In genomic region chr7:81247364-81247763, GRCh38 we compare ENCODE assay signal across 5 cellular contexts.
A peak's percentile ranks its signal among the peaks of the same experiment; 100 is the strongest.
DNase-seq lines count a peak whose midpoint lies in the region; ATAC-seq, FAIRE-seq and TF ChIP-seq lines count a peak whose summit lies in the region.
"Not testable (repeated sequence)": the region's sequence is repeated elsewhere in the genome, so short reads cannot be mapped to it uniquely, and the experiment has no call there.

No MANE protein-coding gene starts in this region.

- H3K4me1 ChIP-seq in HEK293 (ENCODE audit: control insufficient read depth, insufficient read depth, low read length); K562 (replicated peaks in 1 of 2; ENCODE audit: control insufficient read depth in 2 of 2, insufficient read depth in 2 of 2, low read length in 2 of 2): not testable (repeated sequence)
- peaks cover 15% of the 10 kb centered on the region for H3K4me1 ChIP-seq in PC-3 (ENCODE audit: insufficient read depth, low read length)

- not testable (repeated sequence) for H3K9me3 ChIP-seq in HEK293 (ENCODE audit: control insufficient read depth, insufficient read depth, low read depth, low read length); PC-3 (ENCODE audit: low read length); K562 (replicated peaks; ENCODE audit: control insufficient read depth, insufficient read depth, low read depth, low read length)

- not testable (repeated sequence) for H3K79me2 ChIP-seq in PC-3 (ENCODE audit: low read length); K562 (ENCODE audit: control insufficient read depth, insufficient read depth, low read length)

- POLR2A ChIA-PET in HEK293 (lab: Yijun Ruan, JAX); PC-3 (lab: Charles Lee; ENCODE audit: unreplicated experiment); K562 (lab: Yijun Ruan, JAX): not testable (repeated sequence)

- not testable (repeated sequence) for H3K4me2 ChIP-seq in PC-3 (ENCODE audit: low read length); K562 (ENCODE audit: insufficient read depth, low read length)

- not testable (repeated sequence) for H3K9me1 ChIP-seq in K562 (ENCODE audit: control insufficient read depth, insufficient read depth, low read length)

- intact Hi-C loops in PC-3 (cut with micrococcal nuclease), result loop anchor here (5.0 to 10.0 kb wide), 3 partner anchors 90 to 197 kb away; no protein-coding TSS in a partner anchor
- intact Hi-C loops in K562 (cut with micrococcal nuclease), result not testable (repeated sequence)

- in situ Hi-C loops in K562 (cut with MboI), result not testable (repeated sequence)

- not testable (repeated sequence) for H4K20me1 ChIP-seq in PC-3 (ENCODE audit: low read length); K562 (replicated peaks; ENCODE audit: control insufficient read depth, insufficient read depth, low read length)

- H3F3A ChIP-seq in PC-3 (ENCODE audit: low read length, unreplicated experiment), result not testable (repeated sequence)

- TF ChIP-seq CTCF in HEK293 (tag by site-specific recombination; IDR thresholded peaks at IDR 0.05); PC-3 (conservative IDR thresholded peaks at IDR 0.05; ENCODE audit: low read depth, low read length); K562 (IDR thresholded peaks at IDR 0.05 in 2 of 3, conservative IDR thresholded peaks at IDR 0.05 in 1 of 3; ENCODE audit: insufficient read depth in 2 of 3, low read depth in 1 of 3, low read length in 3 of 3): not testable (repeated sequence)

- not testable (repeated sequence) for TF ChIP-seq POLR2A in H54 (IDR thresholded peaks at IDR 0.05; ENCODE audit: low read depth, low read length); K562 (conservative IDR thresholded peaks at IDR 0.05)

- peak; percentile 38 for FAIRE-seq in H54 (lab: Jason Lieb, UNC)
- FAIRE-seq in K562 (lab: Jason Lieb, UNC), result not testable (repeated sequence)

- whole genome bisulfite sequencing in K562 (ENCODE audit: insufficient coverage, low coverage, missing lambda C conversion rate), result 18% methylated on average over 1 of the region's 1 CpG

- not testable (repeated sequence) for H3K4me3 ChIP-seq in HEK293 (ENCODE audit: low read depth, low read length); PC-3 (ENCODE audit: low read length); K562

- TF ChIP-seq RAD21 in K562 (CRISPR knock-in tag; conservative IDR thresholded peaks at IDR 0.05 in 1 of 2, IDR thresholded peaks at IDR 0.05 in 1 of 2), result not testable (repeated sequence)

- BruUV-seq in PC-3 (replicated peaks; lab: Mats Ljungman, UMichigan); K562 (replicated peaks; lab: Mats Ljungman, UMichigan): not testable (repeated sequence)

- ATAC-seq in PC-3, SK-N-SH treated with all-trans-retinoic acid at 6 μM for 48 hours, K562: not testable (repeated sequence)

- H3K27me3 ChIP-seq in PC-3 (ENCODE audit: low read length); K562 (ENCODE audit: control insufficient read depth in 2 of 2, insufficient read depth in 2 of 2, low read length in 2 of 2): not testable (repeated sequence)

- not testable (repeated sequence) for H2AFZ ChIP-seq in PC-3 (ENCODE audit: low read length); K562 (ENCODE audit: low read depth, low read length)

- not testable (repeated sequence) for H3K36me3 ChIP-seq in HEK293 (ENCODE audit: control insufficient read depth in 2 of 2, insufficient read depth in 1 of 2, low read length in 2 of 2); PC-3 (ENCODE audit: low read depth, low read length); K562 (ENCODE audit: control insufficient read depth, insufficient read depth, low read length)

- not testable (repeated sequence) for H3K9ac ChIP-seq in PC-3 (ENCODE audit: low read length); K562 (ENCODE audit: insufficient read depth in 1 of 2, low read depth in 2 of 2, low read length in 2 of 2)

- DNase-seq in H54 (ENCODE audit: insufficient read length, low spot score); PC-3; K562 (ENCODE audit: extremely low read depth in 1 of 4, low spot score in 3 of 4): not testable (repeated sequence)

- H3K9me2 ChIP-seq in PC-3 (replicated peaks; ENCODE audit: low read length), result not testable (repeated sequence)

- CTCF ChIA-PET in HEK293 (lab: Yijun Ruan, JAX); PC-3 (lab: Charles Lee); K562 (lab: Yijun Ruan, JAX; ENCODE audit: low intra/inter-chr PET ratio): not testable (repeated sequence)

- TF ChIP-seq EP300 in K562 (IDR thresholded peaks at IDR 0.05; ENCODE audit: low read length), result not testable (repeated sequence)

- not testable (repeated sequence) for H3K27ac ChIP-seq in HEK293 (ENCODE audit: extremely low read depth, low read depth, low read length); K562 (ENCODE audit: extremely low read depth, low read depth, low read length)
- H3K27ac ChIP-seq in PC-3 (ENCODE audit: low read length), result peak overlapping the region; percentile 79; the same call in 1 of the 2 replicates

TF ChIP-seq in HEK293, 187 proteins besides CTCF, POLR2A, EP300 and RAD21:
- peak; percentile 71 for TF ChIP-seq ZNF146 (tag by site-specific recombination; IDR thresholded peaks at IDR 0.05)

TF ChIP-seq in SK-N-SH treated with all-trans-retinoic acid at 6 μM for 48 hours, 23 proteins besides CTCF, POLR2A, EP300 and RAD21:
- peak; percentile 87 for TF ChIP-seq ZNF8 (CRISPR knock-in tag; IDR thresholded peaks at IDR 0.05)
TF ChIP-seq in SK-N-SH treated with all-trans-retinoic acid at 6 μM for 48 hours: peak in this region for 1; not testable (repeated sequence) for 22.

TF ChIP-seq in K562, 482 proteins besides CTCF, POLR2A, EP300 and RAD21:
- TF ChIP-seq RBM25 (IDR thresholded peaks at IDR 0.05; ENCODE audit: low read depth, low read length, severe bottlenecking) (peak; percentile 48), BCOR (IDR thresholded peaks at IDR 0.05) (0 out of 2 replicates have a peak, but pooled peaks have one; percentile 24), ZNF146 (CRISPR knock-in tag; IDR thresholded peaks at IDR 0.05; ENCODE audit: unreplicated experiment) (peak; percentile 79)
